ENCODE assay signal across 12 cellular contexts in genomic region chr1:8239306-8240023, GRCh38.
DNase-seq lines count a peak whose midpoint lies in the region; ATAC-seq, FAIRE-seq and TF ChIP-seq lines count a peak whose summit lies in the region.
"Had no signal": no experiment of that assay in that cellular context is flagged by ENCODE, and none has a peak within 500 bp of the region (broad histone marks: within the 10 kb centered on the region; RNA-seq: fewer than 3 reads in every experiment).

No MANE protein-coding gene starts in this region.

- peak; percentile 70 for DNase-seq in astrocyte (ENCODE audit: low read depth)
- DNase-seq in keratinocyte (ENCODE audit: low read depth, low spot score): no peak
- peak; percentile 76 for DNase-seq in sigmoid colon
- DNase-seq in NCI-H1436 (lab: John Stamatoyannopoulos, UW): no peak
- no peak for DNase-seq in Ammon's horn (ENCODE audit: low spot score)
- DNase-seq: NCI-H1092 treated with DMSO at 0.1 percent for 48 hours had no signal

- H3K9me1 ChIP-seq in keratinocyte (ENCODE audit: control insufficient read depth, extremely low read depth, insufficient read depth, low read length): no peaks in the 10 kb centered on the region

- H3K4me2 ChIP-seq in astrocyte (ENCODE audit: low read length) (no peak overlapping the region), keratinocyte (ENCODE audit: control insufficient read depth, extremely low read depth, insufficient read depth, low read depth, low read length) (peak overlapping the region; percentile 16)

- no peak overlapping the region for H3K4me3 Mint-ChIP-seq in astrocyte (ENCODE audit: unreplicated experiment)
- H3K4me3 Mint-ChIP-seq: natural killer cell treated with Interleukin-12 subunit alpha and Interleukin-12 subunit beta and Interleukin-15 and Interleukin-18, amount 100 ng/mL, for 72 hours had no signal

- H3K4me1 Mint-ChIP-seq in astrocyte (ENCODE audit: low read depth, unreplicated experiment): peaks cover 21% of the 10 kb centered on the region

- no peaks in the 10 kb centered on the region for H4K20me1 ChIP-seq in astrocyte (ENCODE audit: insufficient read depth, low read length)
- H4K20me1 ChIP-seq in keratinocyte (ENCODE audit: control insufficient read depth, extremely low read depth, insufficient read depth, low read length): no peaks in the 10 kb centered on the region

- dilution Hi-C loops in keratinocyte (cut with MboI; ENCODE audit: extremely low pct_ligation_motif_present, low sequenced_read_pairs): no loop called here

- FAIRE-seq in astrocyte (lab: Jason Lieb, UNC): no peak
- no peak for FAIRE-seq in keratinocyte (lab: Jason Lieb, UNC)
- FAIRE-seq: frontal cortex had no signal

- ATAC-seq in GM21423 (IDR thresholded peaks at IDR 0.05; ENCODE audit: unreplicated experiment) (no peak), GM21723 (IDR thresholded peaks at IDR 0.05; ENCODE audit: unreplicated experiment) (no peak)
- ATAC-seq: natural killer cell treated with Interleukin-12 subunit alpha and Interleukin-12 subunit beta and Interleukin-15 and Interleukin-18, amount 100 ng/mL, for 72 hours had no signal

- H2AFZ ChIP-seq in astrocyte (ENCODE audit: low read depth, low read length) (peak overlapping the region; percentile 47), keratinocyte (ENCODE audit: control insufficient read depth, low read length) (no peak overlapping the region)

- H3K9ac ChIP-seq in HUES64 (ENCODE audit: low read depth, low read length) (no peak overlapping the region), astrocyte (ENCODE audit: low read length) (no peak overlapping the region), keratinocyte (ENCODE audit: control insufficient read depth, extremely low read depth, insufficient read depth, low read length) (no peak overlapping the region)

- H3K9me3 ChIP-seq in HUES64 (ENCODE audit: insufficient read depth, low read depth, low read length): no peaks in the 10 kb centered on the region
- no peaks in the 10 kb centered on the region for H3K9me3 ChIP-seq in astrocyte (ENCODE audit: insufficient read depth, low read depth, low read length)
- no peaks in the 10 kb centered on the region for H3K9me3 ChIP-seq in keratinocyte (ENCODE audit: control insufficient read depth, low read depth, low read length)
- no peaks in the 10 kb centered on the region for H3K9me3 ChIP-seq in sigmoid colon
- H3K9me3 ChIP-seq: ascending aorta had no signal

- H3K79me2 ChIP-seq in astrocyte (ENCODE audit: insufficient read depth, low read length) (no peaks in the 10 kb centered on the region), keratinocyte (ENCODE audit: control insufficient read depth, insufficient read depth, low read length) (no peaks in the 10 kb centered on the region)

- intact Hi-C loops in sigmoid colon (cut with DNase I): loop anchor here (2.0 to 5.0 kb wide), 2 partner anchors 73 to 207 kb away; no protein-coding TSS in a partner anchor

- H3K27me3 ChIP-seq in HUES64 (ENCODE audit: insufficient read depth, low read length) (no peaks in the 10 kb centered on the region), astrocyte (ENCODE audit: insufficient read depth, low read length) (no peaks in the 10 kb centered on the region), keratinocyte (ENCODE audit: control insufficient read depth, extremely low read depth, insufficient read depth, low read length) (no peaks in the 10 kb centered on the region), sigmoid colon (no peaks in the 10 kb centered on the region)
- H3K27me3 ChIP-seq: ascending aorta had no signal

- peak overlapping the region; percentile 7; the same call in 1 of the 2 replicates for H3K27ac ChIP-seq in HUES64 (ENCODE audit: low read depth, low read length)
- H3K27ac ChIP-seq in astrocyte (ENCODE audit: low read depth, low read length): peak overlapping the region; percentile 78
- H3K27ac ChIP-seq in keratinocyte (ENCODE audit: control insufficient read depth, insufficient read depth, low read length): no peak overlapping the region
- H3K27ac ChIP-seq in sigmoid colon: peak overlapping the region; percentile 49 to 80 (median 58)
- H3K27ac ChIP-seq: ascending aorta had no signal

- H3K27ac Mint-ChIP-seq in astrocyte (ENCODE audit: unreplicated experiment): peak overlapping the region; percentile 69
- H3K27ac Mint-ChIP-seq: natural killer cell treated with Interleukin-12 subunit alpha and Interleukin-12 subunit beta and Interleukin-15 and Interleukin-18, amount 100 ng/mL, for 72 hours had no signal

- H3K4me1 ChIP-seq in HUES64 (ENCODE audit: insufficient read depth, low read length) (peaks cover 19% of the 10 kb centered on the region), astrocyte (ENCODE audit: insufficient read depth, low read length) (peaks cover 16% of the 10 kb centered on the region), keratinocyte (ENCODE audit: control insufficient read depth, extremely low read depth, insufficient read depth, low read length) (peaks cover 15% of the 10 kb centered on the region), sigmoid colon (peaks cover 0 to 21% (median 10%) of the 10 kb centered on the region in 4 donors)
- H3K4me1 ChIP-seq: ascending aorta had no signal

- no peak for TF ChIP-seq POLR2A in sigmoid colon (IDR thresholded peaks at IDR 0.05)

- no peaks in the 10 kb centered on the region for H3K9me3 Mint-ChIP-seq in astrocyte (ENCODE audit: unreplicated experiment)
- H3K9me3 Mint-ChIP-seq: natural killer cell treated with Interleukin-12 subunit alpha and Interleukin-12 subunit beta and Interleukin-15 and Interleukin-18, amount 100 ng/mL, for 72 hours had no signal

- TF ChIP-seq EP300 in sigmoid colon (IDR thresholded peaks at IDR 0.05): no peak

- TF ChIP-seq CTCF in astrocyte (IDR thresholded peaks at IDR 0.05; ENCODE audit: insufficient read depth, low read depth, low read length): no peak
- TF ChIP-seq CTCF in keratinocyte (optimal IDR thresholded peaks at IDR 0.05 in 1 of 3, IDR thresholded peaks at IDR 0.05 in 1 of 3, conservative IDR thresholded peaks at IDR 0.05 in 1 of 3; ENCODE audit: extremely low read depth in 1 of 3, insufficient read depth in 2 of 3, low read length in 3 of 3): no peak
- TF ChIP-seq CTCF in sigmoid colon (IDR thresholded peaks at IDR 0.05): no peak

- H3K27me3 Mint-ChIP-seq in astrocyte (ENCODE audit: low read depth, unreplicated experiment): no peaks in the 10 kb centered on the region

- no peaks in the 10 kb centered on the region for H3K36me3 Mint-ChIP-seq in astrocyte (ENCODE audit: low read depth, unreplicated experiment)
- H3K36me3 Mint-ChIP-seq: natural killer cell treated with Interleukin-12 subunit alpha and Interleukin-12 subunit beta and Interleukin-15 and Interleukin-18, amount 100 ng/mL, for 72 hours had no signal

- H3K4me3 ChIP-seq in HUES64 (ENCODE audit: low read length) (no peak overlapping the region), astrocyte (ENCODE audit: insufficient read depth, low read depth, low read length) (no peak overlapping the region), keratinocyte (ENCODE audit: control insufficient read depth in 2 of 3, extremely low read depth in 1 of 3, insufficient read depth in 2 of 3, low read depth in 1 of 3, low read length in 3 of 3) (no peak overlapping the region), sigmoid colon (no peak overlapping the region)
- H3K4me3 ChIP-seq: ascending aorta had no signal

- H3K36me3 ChIP-seq in HUES64 (ENCODE audit: insufficient read depth, low read length) (no peaks in the 10 kb centered on the region), astrocyte (ENCODE audit: insufficient read depth, low read length) (no peaks in the 10 kb centered on the region), keratinocyte (ENCODE audit: control insufficient read depth in 2 of 2, extremely low read depth in 1 of 2, insufficient read depth in 2 of 2, low read length in 2 of 2) (no peaks in the 10 kb centered on the region), sigmoid colon (no peaks in the 10 kb centered on the region)
- H3K36me3 ChIP-seq: ascending aorta had no signal

- 55% methylated on average over 14 of the region's 14 CpGs for WGBS in HUES64
- WGBS in sigmoid colon, 2 donors: 45 to 67% methylated on average over 14 of the region's 14 CpGs

Comparison
In these comparisons a context has a peak if more than half of its experiments do, and no peak if none do; other contexts are left out.
1. DNase-seq: peak in astrocyte (single experiment) and sigmoid colon (single experiment); none in keratinocyte (single experiment), NCI-H1436 (single experiment) and Ammon's horn (single experiment).